8 cellular contexts compared by ENCODE assay signal in the genomic region with DNA sequence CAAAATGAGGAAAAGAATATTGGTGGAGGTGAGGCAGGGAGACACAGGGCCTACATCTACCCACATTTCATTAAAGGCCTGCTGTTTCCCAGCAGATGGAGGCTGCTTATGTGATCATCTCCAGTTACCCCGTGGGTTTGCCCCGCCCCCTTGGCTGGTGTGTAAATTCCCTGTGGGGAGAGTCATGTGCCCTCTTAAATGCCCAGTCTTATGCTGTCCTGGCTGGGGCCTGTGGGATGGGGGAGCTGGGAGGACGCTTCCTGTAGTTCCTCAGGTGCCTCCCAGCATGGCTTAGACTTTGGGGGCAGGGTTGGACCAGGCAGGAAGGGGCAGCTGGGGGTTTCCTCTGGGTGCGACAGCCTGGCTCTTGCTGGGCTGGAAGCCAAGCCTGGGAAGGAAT. TPM values are rescaled to one million over a fixed set of nuclear protein-coding genes. Genes with fewer than 3 reads are reported as not detected.
DNase-seq lines count a peak whose midpoint lies in the region; ATAC-seq and TF ChIP-seq lines count a peak whose summit lies in the region.

No MANE protein-coding gene starts in this region.

- H3K4me3 Mint-ChIP-seq in WTC11, result no peak overlapping the region

- POLR2A ChIA-PET in WTC11 (lab: Charles Lee), result interaction anchor here (1.0 kb wide), 1 partner anchor 11 kb away, joined by 3 read pairs; no protein-coding TSS in a partner anchor

- TF ChIP-seq CTCF in AG10803 (conservative IDR thresholded peaks at IDR 0.05; ENCODE audit: low read length), result no peak
- no peak for TF ChIP-seq CTCF in WTC11 (IDR thresholded peaks at IDR 0.05)
- TF ChIP-seq CTCF in spleen (IDR thresholded peaks at IDR 0.05 in 8 of 11, conservative IDR thresholded peaks at IDR 0.05 in 3 of 11), result no peak

- peaks cover 12% of the 10 kb centered on the region for H3K4me1 Mint-ChIP-seq in WTC11

- DNase-seq in AG10803 (ENCODE audit: low read depth), result peak; percentile 90
- DNase-seq in HS-27A (ENCODE audit: low read depth), result peak; percentile 94
- DNase-seq in WTC11 (ENCODE audit: low spot score), result no peak
- DNase-seq in glomerular visceral epithelial cell (ENCODE audit: extremely low spot score), result peak; percentile 99
- peak; percentile 75 for DNase-seq in spleen
- DNase-seq in NCI-H187 treated with DMSO at 0.1 percent for 48 hours (lab: John Stamatoyannopoulos, UW), result no peak

- peak; percentile 74 for ATAC-seq in WTC11
- no peak for ATAC-seq in GM21515 (IDR thresholded peaks at IDR 0.05; ENCODE audit: unreplicated experiment)
- no peak for ATAC-seq in activated CD4-positive, CD25-positive, alpha-beta regulatory T cell treated with anti-CD3 and anti-CD28 coated beads, Interleukin-2, amount 50 U/mL, for 24 hours

- no peaks in the 10 kb centered on the region for H3K36me3 ChIP-seq in spleen

- no peak overlapping the region for H3K27ac Mint-ChIP-seq in WTC11

- intact Hi-C loops in spleen (cut with DNase I; ENCODE audit: low total_unique reads), result no loop called here

- H3K4me3 ChIP-seq in AG10803 (ENCODE audit: low read length) (no peak overlapping the region), spleen (no peak overlapping the region)

- TF ChIP-seq POLR2A in spleen (IDR thresholded peaks at IDR 0.05), result no peak

- peaks cover 9% of the 10 kb centered on the region for H3K27me3 Mint-ChIP-seq in WTC11 (ENCODE audit: low read depth)

- peak overlapping the region; percentile 55 to 82 (median 76) for H3K27ac ChIP-seq in spleen

- peaks cover 0 to 11% (median 0%) of the 10 kb centered on the region in 8 donors for H3K9me3 ChIP-seq in spleen

- peaks cover 0 to 15% (median under 1%) of the 10 kb centered on the region in 7 donors for H3K27me3 ChIP-seq in spleen (replicated peaks in 1 of 7)

- peaks cover 13% of the 10 kb centered on the region for H3K36me3 Mint-ChIP-seq in WTC11

- CTCF ChIA-PET in WTC11 (lab: Charles Lee), result interaction anchor here (0.8 to 1.9 kb wide), 6 partner anchors 15 to 75 kb away, joined by 3 to 23 read pairs (median 4); a partner anchor contains a TSS

- H3K4me1 ChIP-seq in spleen, result peaks cover 0 to 44% (median 25%) of the 10 kb centered on the region in 6 donors

- WGBS in spleen, 5 donors, result 10 to 32% (median 21%) methylated on average over 4 of the region's 4 CpGs

- peaks cover 15% of the 10 kb centered on the region for H3K9me3 Mint-ChIP-seq in WTC11

TF ChIP-seq in WTC11, 78 proteins besides CTCF, POLR2A, EP300 and RAD21:
- TF ChIP-seq ZNF121 (CRISPR knock-in tag; IDR thresholded peaks at IDR 0.05) (no peak), SOX15 (CRISPR knock-in tag; IDR thresholded peaks at IDR 0.05) (no peak), CREM (CRISPR knock-in tag; IDR thresholded peaks at IDR 0.05) (no peak), ZNF396 (CRISPR knock-in tag; IDR thresholded peaks at IDR 0.05; ENCODE audit: borderline replicate concordance) (no peak), SMAD3 (CRISPR knock-in tag; IDR thresholded peaks at IDR 0.05; ENCODE audit: borderline replicate concordance) (no peak), JAZF1 (CRISPR knock-in tag; IDR thresholded peaks at IDR 0.05) (no peak), MYBL2 (CRISPR knock-in tag; IDR thresholded peaks at IDR 0.05) (no peak), NR3C1 (CRISPR knock-in tag; conservative IDR thresholded peaks at IDR 0.05; ENCODE audit: low read depth) (no peak), GABPB1 (CRISPR knock-in tag; IDR thresholded peaks at IDR 0.05) (no peak), KAT7 (CRISPR knock-in tag; IDR thresholded peaks at IDR 0.05; ENCODE audit: borderline replicate concordance) (no peak), GTF2I (CRISPR knock-in tag; conservative IDR thresholded peaks at IDR 0.05) (no peak), CREB1 (CRISPR knock-in tag; IDR thresholded peaks at IDR 0.05) (no peak), TP53 (CRISPR knock-in tag; IDR thresholded peaks at IDR 0.05) (no peak), ZNF317 (CRISPR knock-in tag; IDR thresholded peaks at IDR 0.05; ENCODE audit: borderline replicate concordance, low read depth) (no peak), ETV6 (CRISPR knock-in tag; IDR thresholded peaks at IDR 0.05) (no peak)
- TF ChIP-seq, protein P1, sequence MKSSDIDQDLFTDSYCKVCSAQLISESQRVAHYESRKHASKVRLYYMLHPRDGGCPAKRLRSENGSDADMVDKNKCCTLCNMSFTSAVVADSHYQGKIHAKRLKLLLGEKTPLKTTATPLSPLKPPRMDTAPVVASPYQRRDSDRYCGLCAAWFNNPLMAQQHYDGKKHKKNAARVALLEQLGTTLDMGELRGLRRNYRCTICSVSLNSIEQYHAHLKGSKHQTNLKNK (CRISPR knock-in tag; IDR thresholded peaks at IDR 0.05), result no peak
- TF ChIP-seq, protein P2, sequence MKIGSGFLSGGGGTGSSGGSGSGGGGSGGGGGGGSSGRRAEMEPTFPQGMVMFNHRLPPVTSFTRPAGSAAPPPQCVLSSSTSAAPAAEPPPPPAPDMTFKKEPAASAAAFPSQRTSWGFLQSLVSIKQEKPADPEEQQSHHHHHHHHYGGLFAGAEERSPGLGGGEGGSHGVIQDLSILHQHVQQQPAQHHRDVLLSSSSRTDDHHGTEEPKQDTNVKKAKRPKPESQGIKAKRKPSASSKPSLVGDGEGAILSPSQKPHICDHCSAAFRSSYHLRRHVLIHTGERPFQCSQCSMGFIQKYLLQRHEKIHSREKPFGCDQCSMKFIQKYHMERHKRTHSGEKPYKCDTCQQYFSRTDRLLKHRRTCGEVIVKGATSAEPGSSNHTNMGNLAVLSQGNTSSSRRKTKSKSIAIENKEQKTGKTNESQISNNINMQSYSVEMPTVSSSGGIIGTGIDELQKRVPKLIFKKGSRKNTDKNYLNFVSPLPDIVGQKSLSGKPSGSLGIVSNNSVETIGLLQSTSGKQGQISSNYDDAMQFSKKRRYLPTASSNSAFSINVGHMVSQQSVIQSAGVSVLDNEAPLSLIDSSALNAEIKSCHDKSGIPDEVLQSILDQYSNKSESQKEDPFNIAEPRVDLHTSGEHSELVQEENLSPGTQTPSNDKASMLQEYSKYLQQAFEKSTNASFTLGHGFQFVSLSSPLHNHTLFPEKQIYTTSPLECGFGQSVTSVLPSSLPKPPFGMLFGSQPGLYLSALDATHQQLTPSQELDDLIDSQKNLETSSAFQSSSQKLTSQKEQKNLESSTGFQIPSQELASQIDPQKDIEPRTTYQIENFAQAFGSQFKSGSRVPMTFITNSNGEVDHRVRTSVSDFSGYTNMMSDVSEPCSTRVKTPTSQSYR (CRISPR knock-in tag; IDR thresholded peaks at IDR 0.05), result no peak
- TF ChIP-seq, protein P3, sequence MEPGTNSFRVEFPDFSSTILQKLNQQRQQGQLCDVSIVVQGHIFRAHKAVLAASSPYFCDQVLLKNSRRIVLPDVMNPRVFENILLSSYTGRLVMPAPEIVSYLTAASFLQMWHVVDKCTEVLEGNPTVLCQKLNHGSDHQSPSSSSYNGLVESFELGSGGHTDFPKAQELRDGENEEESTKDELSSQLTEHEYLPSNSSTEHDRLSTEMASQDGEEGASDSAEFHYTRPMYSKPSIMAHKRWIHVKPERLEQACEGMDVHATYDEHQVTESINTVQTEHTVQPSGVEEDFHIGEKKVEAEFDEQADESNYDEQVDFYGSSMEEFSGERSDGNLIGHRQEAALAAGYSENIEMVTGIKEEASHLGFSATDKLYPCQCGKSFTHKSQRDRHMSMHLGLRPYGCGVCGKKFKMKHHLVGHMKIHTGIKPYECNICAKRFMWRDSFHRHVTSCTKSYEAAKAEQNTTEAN (CRISPR knock-in tag; IDR thresholded peaks at IDR 0.05), result no peak
- TF ChIP-seq, protein P4, sequence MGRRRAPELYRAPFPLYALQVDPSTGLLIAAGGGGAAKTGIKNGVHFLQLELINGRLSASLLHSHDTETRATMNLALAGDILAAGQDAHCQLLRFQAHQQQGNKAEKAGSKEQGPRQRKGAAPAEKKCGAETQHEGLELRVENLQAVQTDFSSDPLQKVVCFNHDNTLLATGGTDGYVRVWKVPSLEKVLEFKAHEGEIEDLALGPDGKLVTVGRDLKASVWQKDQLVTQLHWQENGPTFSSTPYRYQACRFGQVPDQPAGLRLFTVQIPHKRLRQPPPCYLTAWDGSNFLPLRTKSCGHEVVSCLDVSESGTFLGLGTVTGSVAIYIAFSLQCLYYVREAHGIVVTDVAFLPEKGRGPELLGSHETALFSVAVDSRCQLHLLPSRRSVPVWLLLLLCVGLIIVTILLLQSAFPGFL (CRISPR knock-in tag; IDR thresholded peaks at IDR 0.05; ENCODE audit: borderline replicate concordance), result no peak

RNA-seq across cellular contexts. Expression of a gene that starts 15.5 kb away (rescaled TPM):
- total RNA-seq in WTC11 (2021) (22.3 to 24.6 TPM (median 23.9 TPM) in 3 replicates), spleen (10 to 100 TPM; 36.1 to 98.8 (median 50.4) TPM)
- polyA plus RNA-seq in spleen, result 10 to 100 TPM in 2 of 3 donors, 1 to 10 TPM in 1; 10.0 to 25.5 (median 13.0) TPM

Comparison
In these comparisons a context has a peak if more than half of its experiments do, and no peak if none do; other contexts are left out.
1. DNase-seq: peak in AG10803 (single experiment), HS-27A (single experiment), glomerular visceral epithelial cell (single experiment) and spleen (single experiment); none in WTC11 (single experiment) and NCI-H187 treated with DMSO at 0.1 percent for 48 hours (single experiment).